ENCODE assay signal across 20 cellular contexts in genomic region chr12:110337912-110338710, GRCh38. TPM values are rescaled to one million over a fixed set of nuclear protein-coding genes. Genes with fewer than 3 reads are reported as not detected.
A peak's percentile ranks its signal among the peaks of the same experiment; 100 is the strongest.
DNase-seq lines count a peak whose midpoint lies in the region; ATAC-seq and TF ChIP-seq lines count a peak whose summit lies in the region.
"Had no signal": no experiment of that assay in that cellular context is flagged by ENCODE, and none has a peak within 500 bp of the region (broad histone marks: within the 10 kb centered on the region; RNA-seq: fewer than 3 reads in every experiment).

No MANE protein-coding gene starts in this region.

- no peaks in the 10 kb centered on the region for H4K20me1 ChIP-seq in neural progenitor cell (ENCODE audit: low read depth)

- H3K9me3 ChIP-seq in left ventricle myocardium inferior (replicated peaks) (no peaks in the 10 kb centered on the region), right cardiac atrium (ENCODE audit: control insufficient read depth, low read length) (no peaks in the 10 kb centered on the region), neural progenitor cell (ENCODE audit: low read depth) (no peaks in the 10 kb centered on the region)

- H2AFZ ChIP-seq in neural progenitor cell (replicated peaks): no peak overlapping the region

- H3K36me3 ChIP-seq in left ventricle myocardium inferior (peaks cover 100% of the 10 kb centered on the region), neural progenitor cell (peaks cover 32% of the 10 kb centered on the region)

- ATAC-seq in right cardiac atrium (no peak), left lobe of liver (peak; percentile 9), HG03175 (IDR thresholded peaks at IDR 0.05; ENCODE audit: unreplicated experiment) (no peak)

- 75% methylated on average over 11 of the region's 11 CpGs for whole genome bisulfite sequencing in right cardiac atrium

- no peak overlapping the region for H3K9ac ChIP-seq in neural progenitor cell

- H3K4me3 ChIP-seq in left ventricle myocardium inferior (no peak overlapping the region), right cardiac atrium (ENCODE audit: low read length) (no peak overlapping the region), neural progenitor cell (no peak overlapping the region)

- H3F3A ChIP-seq in neural progenitor cell (ENCODE audit: low read depth): peaks cover 6% of the 10 kb centered on the region

- no peak overlapping the region for H3K27ac Mint-ChIP-seq in neural progenitor cell
- H3K27ac Mint-ChIP-seq: activated B cell treated with CpG ODN at 0.5 μM for 24 hours had no signal

- H3K4me1 ChIP-seq in left ventricle myocardium inferior (peaks cover 69% of the 10 kb centered on the region), right cardiac atrium (ENCODE audit: control insufficient read depth, insufficient read depth, low read length) (peaks cover 5% of the 10 kb centered on the region), neural progenitor cell (no peaks in the 10 kb centered on the region)

- H3K79me2 ChIP-seq in neural progenitor cell (ENCODE audit: low read depth): no peaks in the 10 kb centered on the region

- intact Hi-C loops in left ventricle myocardium inferior (cut with micrococcal nuclease) (no loop called here), right cardiac atrium (cut with DNase I) (no loop called here)

- H3K27me3 Mint-ChIP-seq in neural progenitor cell (ENCODE audit: insufficient read depth, low read depth): peaks cover 2% of the 10 kb centered on the region
- H3K27me3 Mint-ChIP-seq: activated B cell treated with CpG ODN at 0.5 μM for 24 hours had no signal

- H3K36me3 Mint-ChIP-seq in neural progenitor cell: peaks cover 54% of the 10 kb centered on the region

- POLR2A ChIA-PET in RWPE1 (lab: Yijun Ruan, JAX; ENCODE audit: low non-redundant PET): interaction anchor here (0.6 kb wide), 1 partner anchor 10 kb away, joined by 4 read pairs; no protein-coding TSS in a partner anchor

- H3K4me2 ChIP-seq in neural progenitor cell: no peak overlapping the region

- DNase-seq in left ventricle myocardium inferior (no peak), right cardiac atrium (no peak), RWPE1 (ENCODE audit: low spot score) (no peak), left lobe of liver (ENCODE audit: low spot score) (no peak), neural progenitor cell (ENCODE audit: low spot score) (no peak)
- DNase-seq in stimulated activated naive CD4-positive, alpha-beta T cell (lab: John Stamatoyannopoulos, UW): no peak
- no peak for DNase-seq in stimulated activated CD4-positive, alpha-beta T cell treated with anti-CD3 and anti-CD28 coated beads, Interleukin-1b, Interleukin-23, amount 100 ng/mL, for 48 hours
- DNase-seq: activated B cell treated with CpG ODN at 0.5 μM for 24 hours; activated effector memory CD4-positive, alpha-beta T cell treated with Interleukin-2 at 50 U/mL for 16 hours; amniotic stem cell; cerebellar nuclear complex; HCEC 1CT; hippocampal formation; NCI-H2029; NCI-H510A treated with DMSO at 0.1 percent for 48 hours; SIG-M5; trophoblast cell had no signal

- H3K27ac ChIP-seq in left ventricle myocardium inferior (replicated peaks): peak overlapping the region; percentile 45
- no peak overlapping the region for H3K27ac ChIP-seq in right cardiac atrium (ENCODE audit: low read length)
- H3K27ac ChIP-seq in RWPE1: peak overlapping the region; percentile 48
- no peak overlapping the region for H3K27ac ChIP-seq in neural progenitor cell

- H3K4me1 Mint-ChIP-seq in neural progenitor cell: no peaks in the 10 kb centered on the region
- H3K4me1 Mint-ChIP-seq: neural crest cell had no signal

- TF ChIP-seq CTCF in left ventricle myocardium inferior (IDR thresholded peaks at IDR 0.05; ENCODE audit: borderline replicate concordance) (no peak), RWPE1 (conservative IDR thresholded peaks at IDR 0.05; ENCODE audit: low read depth) (no peak), neural progenitor cell (IDR thresholded peaks at IDR 0.05) (no peak)

- CTCF ChIA-PET in RWPE1 (lab: Yijun Ruan, JAX): no interaction called here

- no peaks in the 10 kb centered on the region for H3K9me3 Mint-ChIP-seq in neural progenitor cell
- H3K9me3 Mint-ChIP-seq: activated B cell treated with CpG ODN at 0.5 μM for 24 hours; neural crest cell; T-helper 1 cell treated with Interleukin-12 subunit alpha and Interleukin-12 subunit beta and Interleukin-4 antibody, amounts not matched to agents 30 μg/mL and 1 μg/mL, for 36 hours had no signal

- no peak overlapping the region for H3K4me3 Mint-ChIP-seq in neural progenitor cell
- H3K4me3 Mint-ChIP-seq: activated B cell treated with CpG ODN at 0.5 μM for 24 hours; neural crest cell; T-helper 1 cell treated with Interleukin-12 subunit alpha and Interleukin-12 subunit beta and Interleukin-4 antibody, amounts not matched to agents 30 μg/mL and 1 μg/mL, for 36 hours had no signal

- H3K27me3 ChIP-seq in left ventricle myocardium inferior (ENCODE audit: low read depth): no peaks in the 10 kb centered on the region
- no peaks in the 10 kb centered on the region for H3K27me3 ChIP-seq in right cardiac atrium (ENCODE audit: control insufficient read depth, insufficient read depth)
- no peaks in the 10 kb centered on the region for H3K27me3 ChIP-seq in neural progenitor cell

RNA-seq across cellular contexts. Expression of gene ATP2A2, which starts 57.1 kb away (rescaled TPM):
- total RNA-seq in left ventricle myocardium inferior: 1,955 TPM
- total RNA-seq in right cardiac atrium: 1,000 to 10,000 TPM; 2,744 to 3,920 (median 3,065) TPM
- polyA plus RNA-seq in right cardiac atrium: 1,499 TPM
- total RNA-seq in left lobe of liver: 118 TPM
- total RNA-seq in neural progenitor cell (ENCODE audit: low replicate concordance): 99.5 and 111 TPM in 2 replicates

Comparison
In these comparisons a context has a peak if more than half of its experiments do, and no peak if none do; other contexts are left out.
1. H3K27ac ChIP-seq: peak in left ventricle myocardium inferior (single experiment) and RWPE1 (single experiment); none in right cardiac atrium (single experiment) and neural progenitor cell (single experiment).
2. RNA of gene ATP2A2, which starts 57.1 kb away (total RNA-seq): 2,744 to 3,920 TPM in right cardiac atrium and 1,955 TPM in left ventricle myocardium inferior (single experiment); 118 TPM in left lobe of liver (single experiment) and 99.5 to 111 TPM in neural progenitor cell; every median in the first group is over 10 times any median in the second.